ENCODE assay signal across 27 cellular contexts in the genomic region with DNA sequence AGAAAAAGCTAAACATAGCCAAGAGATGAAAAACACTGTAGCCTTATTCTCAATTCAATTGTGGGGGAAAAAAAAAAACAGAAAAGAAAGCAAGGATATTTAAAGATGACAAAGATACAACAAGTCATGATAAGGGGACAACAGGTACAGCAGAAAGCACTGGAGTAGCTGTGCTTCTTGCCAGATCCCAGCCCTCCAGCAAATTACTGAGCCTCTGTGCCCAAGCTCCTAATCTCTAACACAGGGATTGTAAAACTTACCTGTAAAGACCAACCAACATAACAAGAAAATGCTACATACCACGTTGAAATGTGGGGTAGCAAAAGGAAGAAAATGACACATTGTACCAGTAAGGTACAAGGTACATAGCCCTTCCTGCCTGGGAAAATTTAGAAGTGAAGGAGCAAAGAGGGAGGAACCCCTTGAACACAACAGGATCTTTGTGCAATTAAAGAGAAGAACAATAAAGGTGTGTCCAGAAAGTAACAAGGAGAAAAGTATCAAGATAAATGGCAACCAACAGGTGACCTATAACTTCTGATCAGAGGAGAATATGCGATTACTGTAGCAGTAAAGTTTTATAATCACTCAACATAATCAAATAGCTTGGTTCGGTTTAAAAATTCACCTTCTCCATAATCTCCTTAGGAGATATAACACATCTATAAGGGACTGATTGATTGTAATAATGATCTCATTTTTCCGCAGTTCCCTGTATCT. TPM values are rescaled to one million over a fixed set of nuclear protein-coding genes. Genes with fewer than 3 reads are reported as not detected.
DNase-seq lines count a peak whose midpoint lies in the region; ATAC-seq, FAIRE-seq and TF ChIP-seq lines count a peak whose summit lies in the region.
"Had no signal": no experiment of that assay in that cellular context is flagged by ENCODE, and none has a peak within 500 bp of the region (broad histone marks: within the 10 kb centered on the region; RNA-seq: fewer than 3 reads in every experiment).

No MANE protein-coding gene starts in this region.

- no peaks in the 10 kb centered on the region for H3K27me3 ChIP-seq in CD4-positive, CD25-positive, alpha-beta regulatory T cell (ENCODE audit: control insufficient read depth, insufficient read depth, low read length)
- H3K27me3 ChIP-seq in RWPE2 (ENCODE audit: insufficient read depth, poor library complexity, severe bottlenecking): no peaks in the 10 kb centered on the region
- H3K27me3 ChIP-seq in thyroid gland: no peaks in the 10 kb centered on the region
- H3K27me3 ChIP-seq: body of pancreas had no signal

- H3K4me3 Mint-ChIP-seq in CD4-positive, CD25-positive, alpha-beta regulatory T cell: no peak overlapping the region
- no peak overlapping the region for H3K4me3 Mint-ChIP-seq in osteocyte (ENCODE audit: unreplicated experiment)
- H3K4me3 Mint-ChIP-seq: CD4-positive, alpha-beta T cell; stimulated activated memory B cell treated with anti-CD40 and anti-IgM and Interleukin-4, amounts not matched to agents 10 μg/mL and 1 μg/mL and 100 μg/mL, for 72 hours had no signal

- TF ChIP-seq POLR2A in thyroid gland (IDR thresholded peaks at IDR 0.05): no peak

- peak overlapping the region in 2 of 3 donors; percentile 11 to 38 for H3K27ac Mint-ChIP-seq in CD4-positive, CD25-positive, alpha-beta regulatory T cell
- peak overlapping the region; percentile 62 for H3K27ac Mint-ChIP-seq in osteocyte (ENCODE audit: unreplicated experiment)
- H3K27ac Mint-ChIP-seq: CD4-positive, alpha-beta T cell; stimulated activated memory B cell treated with anti-CD40 and anti-IgM and Interleukin-4, amounts not matched to agents 10 μg/mL and 1 μg/mL and 100 μg/mL, for 72 hours had no signal

- no peaks in the 10 kb centered on the region for H3K27me3 Mint-ChIP-seq in CD4-positive, CD25-positive, alpha-beta regulatory T cell
- no peaks in the 10 kb centered on the region for H3K27me3 Mint-ChIP-seq in osteocyte (ENCODE audit: unreplicated experiment)
- H3K27me3 Mint-ChIP-seq: CD4-positive, alpha-beta T cell; stimulated activated memory B cell treated with anti-CD40 and anti-IgM and Interleukin-4, amounts not matched to agents 10 μg/mL and 1 μg/mL and 100 μg/mL, for 72 hours had no signal

- no peak overlapping the region for H3K27ac ChIP-seq in CD4-positive, CD25-positive, alpha-beta regulatory T cell (ENCODE audit: insufficient read depth, low read length, poor library complexity, severe bottlenecking)
- H3K27ac ChIP-seq in RWPE2 (ENCODE audit: poor library complexity, severe bottlenecking) (peak overlapping the region; percentile 100), thyroid gland (no peak overlapping the region)
- H3K27ac ChIP-seq: body of pancreas, prostate gland had no signal

- 91 to 92% methylated on average over 4 of the region's 4 CpGs for WGBS in thyroid gland, 2 donors

- intact Hi-C loops in posterior vena cava (cut with DNase I) (no loop called here), thyroid gland (cut with DNase I) (no loop called here)

- TF ChIP-seq CTCF in RWPE2 (IDR thresholded peaks at IDR 0.05; ENCODE audit: poor library complexity, severe bottlenecking) (no peak), osteocyte (IDR thresholded peaks at IDR 0.05) (no peak), thyroid gland (IDR thresholded peaks at IDR 0.05) (no peak)

- no peak for ATAC-seq in CD4-positive, CD25-positive, alpha-beta regulatory T cell (ENCODE audit: low read depth in 2 of 2)
- no peak for ATAC-seq in RWPE2 (ENCODE audit: low read depth)
- ATAC-seq in esophagus mucosa: peak; percentile 10
- ATAC-seq in GM19324 (IDR thresholded peaks at IDR 0.05; ENCODE audit: low FRiP score, unreplicated experiment): no peak
- ATAC-seq: body of pancreas; GM12878; sciatic nerve; stimulated activated memory B cell treated with anti-CD40 and anti-IgM and Interleukin-4, amounts not matched to agents 10 μg/mL and 1 μg/mL and 100 μg/mL, for 72 hours had no signal

- no peaks in the 10 kb centered on the region for H3K9me3 ChIP-seq in CD4-positive, CD25-positive, alpha-beta regulatory T cell (ENCODE audit: control insufficient read depth in 2 of 2, low read length in 2 of 2)
- H3K9me3 ChIP-seq in RWPE2 (ENCODE audit: severe bottlenecking): no peaks in the 10 kb centered on the region
- H3K9me3 ChIP-seq in thyroid gland: no peaks in the 10 kb centered on the region
- H3K9me3 ChIP-seq: body of pancreas, prostate gland, SK-N-SH had no signal

- peaks cover 49% of the 10 kb centered on the region for H3K36me3 Mint-ChIP-seq in CD4-positive, CD25-positive, alpha-beta regulatory T cell
- peaks cover 49% of the 10 kb centered on the region for H3K36me3 Mint-ChIP-seq in osteocyte (ENCODE audit: unreplicated experiment)

- peaks cover 0 to 16% (median 4%) of the 10 kb centered on the region in 4 donors for H3K4me1 Mint-ChIP-seq in CD4-positive, CD25-positive, alpha-beta regulatory T cell
- H3K4me1 Mint-ChIP-seq in osteocyte (ENCODE audit: unreplicated experiment): peaks cover 29% of the 10 kb centered on the region
- H3K4me1 Mint-ChIP-seq: stimulated activated memory B cell treated with anti-CD40 and anti-IgM and Interleukin-4, amounts not matched to agents 10 μg/mL and 1 μg/mL and 100 μg/mL, for 72 hours had no signal

- no peak for DNase-seq in CD4-positive, CD25-positive, alpha-beta regulatory T cell
- DNase-seq in RWPE2 (ENCODE audit: low spot score) (no peak), osteocyte (ENCODE audit: extremely low spot score, unreplicated experiment) (no peak), frontal cortex (ENCODE audit: low spot score in 2 of 2) (no peak), posterior vena cava (ENCODE audit: low spot score) (no peak), thyroid gland (no peak)
- DNase-seq: activated CD4-positive, alpha-beta T cell treated with anti-CD3 and anti-CD28 coated beads for 1 hour; activated effector memory CD4-positive, alpha-beta T cell treated with anti-CD3 and anti-CD28 coated beads, Interleukin-2, amount 50 U/mL, for 16 hours; activated T-cell treated with anti-CD3 and anti-CD28 coated beads for 4 hours; body of pancreas; CD4-positive, alpha-beta T cell; cerebellar nuclear complex; head of caudate nucleus; IMR-90; kidney glomerular epithelial cell; NCI-H446 treated with DMSO at 0.1 percent for 48 hours; SK-N-SH; stimulated activated CD4-positive, alpha-beta T cell treated with anti-CD3 and anti-CD28 coated beads, Interleukin-4, amount 100 ng/mL, for 4 hours; T-helper 2 cell had no signal

- no peak overlapping the region for H3K4me3 ChIP-seq in CD4-positive, CD25-positive, alpha-beta regulatory T cell (ENCODE audit: low read depth, low read length)
- no peak overlapping the region for H3K4me3 ChIP-seq in RWPE2 (ENCODE audit: severe bottlenecking)
- H3K4me3 ChIP-seq in thyroid gland (replicated peaks in 1 of 3): no peak overlapping the region
- H3K4me3 ChIP-seq: body of pancreas, GM12878, lung, prostate gland had no signal

- FAIRE-seq in frontal cortex (lab: Jason Lieb, UNC): no peak
- FAIRE-seq: A204.1, GM12878 had no signal

- H3K36me3 ChIP-seq in CD4-positive, CD25-positive, alpha-beta regulatory T cell (ENCODE audit: control insufficient read depth, insufficient read depth, low read length): peaks cover 58% of the 10 kb centered on the region
- H3K36me3 ChIP-seq in RWPE2 (ENCODE audit: low read depth) (peaks cover 67% of the 10 kb centered on the region), thyroid gland (peaks cover 12 to 14% of the 10 kb centered on the region in 2 donors)
- H3K36me3 ChIP-seq: prostate gland had no signal

- H3K4me1 ChIP-seq in CD4-positive, CD25-positive, alpha-beta regulatory T cell (ENCODE audit: control insufficient read depth, insufficient read depth, low read length, poor library complexity, severe bottlenecking): no peaks in the 10 kb centered on the region
- H3K4me1 ChIP-seq in RWPE2 (ENCODE audit: insufficient read depth, poor library complexity, severe bottlenecking) (peaks cover 27% of the 10 kb centered on the region), thyroid gland (no peaks in the 10 kb centered on the region)
- H3K4me1 ChIP-seq: body of pancreas, prostate gland had no signal

- H3K9me3 Mint-ChIP-seq in CD4-positive, CD25-positive, alpha-beta regulatory T cell: no peaks in the 10 kb centered on the region
- H3K9me3 Mint-ChIP-seq in osteocyte (ENCODE audit: unreplicated experiment): peaks cover 4% of the 10 kb centered on the region
- H3K9me3 Mint-ChIP-seq: CD4-positive, alpha-beta T cell; stimulated activated memory B cell treated with anti-CD40 and anti-IgM and Interleukin-4, amounts not matched to agents 10 μg/mL and 1 μg/mL and 100 μg/mL, for 72 hours had no signal

RNA-seq across cellular contexts. Expression of gene PREP, which starts 30.6 kb away (rescaled TPM):
- total RNA-seq in CD4-positive, CD25-positive, alpha-beta regulatory T cell: 33.8 TPM
- 10 to 100 TPM; 40.8 to 49.7 (median 41.8) TPM for polyA plus RNA-seq in CD4-positive, CD25-positive, alpha-beta regulatory T cell
- total RNA-seq in esophagus mucosa (21.8 TPM), osteocyte (35.7 and 36.9 TPM in 2 replicates), frontal cortex (33.0 TPM), posterior vena cava (10 to 100 TPM; 20.5 to 21.2 TPM), thyroid gland (10 to 100 TPM; 13.7 to 21.7 (median 16.6) TPM)
